In the genomic region with DNA sequence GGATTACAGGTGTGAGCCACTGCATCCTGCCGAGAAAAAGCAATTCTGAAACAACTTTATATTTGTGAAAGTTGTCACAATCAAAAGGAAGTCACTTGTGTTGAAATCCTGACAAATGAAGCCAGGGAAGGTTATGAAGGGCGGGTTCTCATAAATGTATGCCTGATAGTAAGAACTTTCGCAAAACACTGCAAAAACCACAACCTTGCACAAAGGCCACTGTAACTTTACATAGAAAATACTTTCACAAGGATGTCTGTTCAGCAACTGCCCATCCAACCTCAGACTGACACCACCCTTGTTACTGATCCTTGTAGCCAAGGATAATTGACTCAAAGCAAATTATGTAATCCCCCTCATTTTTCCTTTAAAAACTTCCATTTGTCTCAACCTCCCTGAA, we compare ENCODE assay signal across 16 cellular contexts.
"Had no signal": no experiment of that assay in that cellular context is flagged by ENCODE, and none has a peak within 500 bp of the region (broad histone marks: within the 10 kb centered on the region; RNA-seq: fewer than 3 reads in every experiment).

No MANE protein-coding gene starts in this region.

- ATAC-seq: activated CD8-positive, alpha-beta memory T cell treated with anti-CD3 and anti-CD28 coated beads, Interleukin-2, amount 10 ng/mL, durations not matched to agents 7 days and 5 days; activated T-helper 17 cell treated with anti-CD3 and anti-CD28 coated beads, Interleukin-2, amount 50 U/mL, for 72 hours; body of pancreas; natural killer cell; stimulated activated naive B cell treated with anti-CD40 and anti-IgM and Interleukin-4, amounts not matched to agents 10 μg/mL and 1 μg/mL and 100 μg/mL, for 72 hours had no signal

- H3K27ac ChIP-seq: body of pancreas, dorsolateral prefrontal cortex, lower lobe of right lung, sigmoid colon had no signal

- H3K4me3 ChIP-seq: body of pancreas, dorsolateral prefrontal cortex, lower lobe of right lung, sigmoid colon had no signal

- H3K4me1 ChIP-seq: body of pancreas, lower lobe of right lung, sigmoid colon had no signal

- DNase-seq: activated CD4-positive, alpha-beta memory T cell treated with anti-CD3 and anti-CD28 coated beads, Interleukin-2, amount 10 ng/mL, durations not matched to agents 7 days and 5 days; activated CD4-positive, alpha-beta T cell treated with anti-CD3 and anti-CD28 coated beads for 48 hours; activated CD4-positive, CD25-positive, alpha-beta regulatory T cell; activated CD8-positive, alpha-beta memory T cell treated with anti-CD3 and anti-CD28 coated beads, Interleukin-2, amount 10 ng/mL, durations not matched to agents 7 days and 5 days; activated naive CD4-positive, alpha-beta T cell; activated naive CD8-positive, alpha-beta T cell treated with anti-CD3 and anti-CD28 coated beads for 36 hours; body of pancreas; caudate nucleus; dorsolateral prefrontal cortex; head of caudate nucleus; lower lobe of right lung; natural killer cell; posterior cingulate gyrus; sigmoid colon; stimulated activated naive B cell treated with anti-CD40 and anti-IgM and Interleukin-4, amounts not matched to agents 10 μg/mL and 1 μg/mL and 100 μg/mL, for 72 hours had no signal

- H3K9me3 ChIP-seq: body of pancreas, lower lobe of right lung, sigmoid colon had no signal

- H3K27me3 ChIP-seq: body of pancreas, sigmoid colon had no signal

- H3K36me3 ChIP-seq: lower lobe of right lung, sigmoid colon had no signal
